ENCODE assay signal across 8 cellular contexts in the genomic region with DNA sequence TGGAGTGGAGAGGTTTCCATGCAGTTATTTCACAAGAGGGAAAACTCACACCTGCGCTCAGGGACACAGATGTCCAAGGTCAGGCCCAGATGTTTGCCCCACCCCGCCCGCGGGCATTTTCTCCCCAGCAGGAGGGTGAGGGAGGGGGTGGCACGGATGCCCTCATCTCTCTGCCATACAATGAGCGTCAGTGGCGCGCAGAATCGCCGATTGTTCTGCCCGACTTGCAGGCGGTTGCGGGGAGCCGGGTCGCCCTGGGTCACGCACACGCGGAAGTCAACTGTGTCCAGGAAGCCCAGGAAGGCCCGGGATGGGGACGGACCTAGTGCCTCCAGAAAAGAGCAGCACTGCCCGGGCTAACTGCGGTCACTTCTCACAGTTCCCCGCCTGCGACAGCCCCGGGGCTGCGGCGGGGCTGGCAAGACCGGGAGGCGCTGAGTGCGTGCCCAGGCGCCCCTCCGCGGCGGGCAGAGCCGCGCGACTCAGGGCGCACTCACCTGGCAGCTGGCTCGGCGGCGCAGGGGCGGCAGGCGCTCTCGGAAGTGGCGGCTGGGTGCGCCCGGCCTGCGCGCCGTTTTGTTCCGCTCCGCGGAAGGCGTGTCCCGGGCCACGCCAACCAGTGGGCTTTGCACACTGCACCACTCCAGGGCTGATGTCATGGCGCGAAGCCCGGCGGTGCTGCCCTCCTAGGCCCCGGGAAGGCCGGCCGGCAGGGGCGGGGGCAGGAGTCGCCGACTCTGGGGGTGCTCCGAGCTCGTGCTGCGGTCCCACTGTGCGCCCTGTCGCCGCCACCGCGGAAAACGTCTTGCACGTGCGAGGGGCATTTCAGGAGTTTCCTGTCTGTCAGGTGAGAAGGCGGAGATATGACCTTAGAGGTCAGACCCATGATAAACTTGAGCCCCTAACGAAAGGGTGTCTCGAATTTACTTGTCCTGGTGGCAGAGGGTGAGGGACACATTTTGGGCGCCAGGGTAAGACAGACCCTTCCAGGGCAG. TPM values are rescaled to one million over a fixed set of nuclear protein-coding genes. Genes with fewer than 3 reads are reported as not detected.
DNase-seq lines count a peak whose midpoint lies in the region; ATAC-seq, FAIRE-seq and TF ChIP-seq lines count a peak whose summit lies in the region.

Gene CSRP1 (minus strand): TSS at position 551 of the 995 bp plus-strand sequence. CDS start 10,820 bp downstream, outside the sequence.

- no peak for FAIRE-seq in frontal cortex (lab: Jason Lieb, UNC)

- H3K4me3 ChIP-seq in Jurkat, Clone E6-1 (ENCODE audit: low read length): peak within 1 kb of the TSS; percentile 78

- peak; percentile 91 for TF ChIP-seq POLR2A in Raji (IDR thresholded peaks at IDR 0.05; ENCODE audit: insufficient read depth, low read depth, low read length)

- ATAC-seq in GM21528 (IDR thresholded peaks at IDR 0.05; ENCODE audit: low FRiP score, unreplicated experiment): peak; percentile 84

- DNase-seq in DMS153 treated with DMSO at 0.1 percent for 48 hours (lab: John Stamatoyannopoulos, UW; ENCODE audit: unreplicated experiment) (peak; percentile 86), activated gamma-delta T cell (lab: John Stamatoyannopoulos, UW) (peak; percentile 62), frontal cortex (ENCODE audit: low spot score in 2 of 2) (peak; percentile 84 to 90), nucleus accumbens (lab: John Stamatoyannopoulos, UW) (peak in 53 of 56 donors; percentile 56 to 94 (median 84)), superior temporal gyrus (ENCODE audit: extremely low spot score) (peak; percentile 90)
- DNase-seq in Jurkat, Clone E6-1 (ENCODE audit: low read depth, low spot score): peak; percentile 80

RNA-seq across cellular contexts. Expression of gene CSRP1, which starts in this region (rescaled TPM):
- polyA plus RNA-seq in Jurkat, Clone E6-1 (2012; ENCODE audit: insufficient read depth, insufficient read length): 44.8 TPM
- 12.2 TPM for total RNA-seq in frontal cortex

Comparison
In these comparisons a context has a peak if more than half of its experiments do, and no peak if none do; other contexts are left out.
1. Peak in every context shown above with its lines: DNase-seq, ATAC-seq and H3K4me3 ChIP-seq.